9 cellular contexts compared by ENCODE assay signal in the genomic region with DNA sequence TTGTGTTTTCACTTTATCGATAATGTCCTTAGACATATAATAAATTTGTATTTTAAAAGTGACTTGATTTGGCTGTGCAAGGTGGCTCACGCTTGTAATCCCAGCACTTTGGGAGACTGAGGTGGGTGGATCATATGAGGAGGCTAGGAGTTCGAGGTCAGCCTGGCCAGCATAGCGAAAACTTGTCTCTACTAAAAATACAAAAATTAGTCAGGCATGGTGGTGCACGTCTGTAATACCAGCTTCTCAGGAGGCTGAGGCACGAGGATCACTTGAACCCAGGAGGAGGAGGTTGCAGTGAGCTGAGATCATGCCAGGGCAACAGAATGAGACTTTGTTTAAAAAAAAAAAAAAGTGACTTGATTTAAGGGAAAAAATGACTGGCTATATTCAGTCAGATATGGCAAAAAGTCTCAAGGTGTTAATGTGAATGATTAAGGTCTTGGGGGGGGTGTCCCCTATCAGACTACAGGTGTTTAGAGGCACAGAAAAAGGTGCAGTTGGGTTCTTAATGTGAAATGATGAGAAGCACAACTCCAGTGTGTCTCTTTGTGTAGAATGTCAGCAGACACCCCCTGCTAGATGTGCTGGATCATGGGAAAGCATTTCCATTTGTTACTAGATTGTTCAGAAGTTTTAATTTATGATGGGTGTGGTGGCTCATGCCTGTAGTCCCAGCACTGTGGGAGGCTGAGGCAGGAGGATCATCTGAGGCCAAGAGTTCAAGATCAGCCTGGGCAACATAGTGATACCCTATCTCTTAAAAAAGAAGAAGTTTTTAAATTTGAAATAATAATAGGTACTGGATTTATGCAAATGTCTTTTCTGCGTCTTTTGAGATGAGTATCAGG. TPM values are rescaled to one million over a fixed set of nuclear protein-coding genes. Genes with fewer than 3 reads are reported as not detected.
DNase-seq lines count a peak whose midpoint lies in the region; ATAC-seq and TF ChIP-seq lines count a peak whose summit lies in the region.
"Had no signal": no experiment of that assay in that cellular context is flagged by ENCODE, and none has a peak within 500 bp of the region (broad histone marks: within the 10 kb centered on the region; RNA-seq: fewer than 3 reads in every experiment).

No MANE protein-coding gene starts in this region.

- H3K9me3 ChIP-seq in DND-41 (ENCODE audit: insufficient read depth, low read length, severe bottlenecking) (no peaks in the 10 kb centered on the region), psoas muscle (no peaks in the 10 kb centered on the region)

- H2AFZ ChIP-seq in DND-41 (ENCODE audit: low read depth, low read length) = no peak overlapping the region

- H3K4me1 Mint-ChIP-seq in effector memory CD8-positive, alpha-beta T cell (ENCODE audit: low read depth in 2 of 2) = peaks cover 69 to 74% of the 10 kb centered on the region in 2 donors

- no peak overlapping the region for H3K4me2 ChIP-seq in DND-41 (ENCODE audit: insufficient read depth, low read length)

- CTCF ChIA-PET in RWPE1 (lab: Yijun Ruan, JAX) = no interaction called here

- H3K4me3 Mint-ChIP-seq in effector memory CD8-positive, alpha-beta T cell = peak overlapping the region; percentile 6 to 57

- intact Hi-C loops in psoas muscle (cut with DNase I) = no loop called here

- H3K4me1 ChIP-seq in DND-41 (ENCODE audit: insufficient read depth, low read length) (0 out of 2 replicates have a peak, but pooled peaks cover 3% of the 10 kb centered on the region), psoas muscle (peaks cover 41% of the 10 kb centered on the region)

- no peaks in the 10 kb centered on the region for H3K27me3 Mint-ChIP-seq in effector memory CD8-positive, alpha-beta T cell

- ATAC-seq in DND-41 (ENCODE audit: insufficient read depth, low read depth) (no peak), psoas muscle (peak; percentile 0 to 8 (median 4)), GM21367 (IDR thresholded peaks at IDR 0.05; ENCODE audit: unreplicated experiment) (no peak)
- ATAC-seq in effector memory CD8-positive, alpha-beta T cell (replicated peaks) = no peak

- 42 to 77% (median 49%) methylated on average over 7 of the region's 7 CpGs for WGBS in psoas muscle, 3 donors

- no peaks in the 10 kb centered on the region for H3K9me3 Mint-ChIP-seq in effector memory CD8-positive, alpha-beta T cell

- DNase-seq in DND-41 (peak; percentile 4), RWPE1 (ENCODE audit: low spot score) (no peak), psoas muscle (peak in 1 of 2 donors; percentile 58), NCI-H446 treated with DMSO at 0.1 percent for 48 hours (lab: John Stamatoyannopoulos, UW) (no peak), HK-2 (ENCODE audit: unreplicated experiment) (no peak), T-helper 9 cell (no peak)
- no peak for DNase-seq in effector memory CD8-positive, alpha-beta T cell

- peaks cover 91% of the 10 kb centered on the region for H3K36me3 Mint-ChIP-seq in effector memory CD8-positive, alpha-beta T cell (ENCODE audit: insufficient read depth)

- peaks cover 41% of the 10 kb centered on the region for H4K20me1 ChIP-seq in DND-41 (ENCODE audit: insufficient read depth, low read length)

- POLR2A ChIA-PET in RWPE1 (lab: Yijun Ruan, JAX; ENCODE audit: low non-redundant PET) = no interaction called here

- no peak for TF ChIP-seq CTCF in DND-41 (IDR thresholded peaks at IDR 0.05; ENCODE audit: borderline replicate concordance, extremely low read depth, low read length, poor library complexity, severe bottlenecking)
- TF ChIP-seq CTCF in RWPE1 (conservative IDR thresholded peaks at IDR 0.05; ENCODE audit: low read depth) = no peak
- TF ChIP-seq CTCF in psoas muscle (IDR thresholded peaks at IDR 0.05) = no peak

- H3K27me3 ChIP-seq in DND-41 (ENCODE audit: insufficient read depth, low read length, poor library complexity) = no peaks in the 10 kb centered on the region
- no peaks in the 10 kb centered on the region for H3K27me3 ChIP-seq in psoas muscle (ENCODE audit: insufficient read depth in 3 of 3, low read length in 2 of 3)

- H3K27ac Mint-ChIP-seq in effector memory CD8-positive, alpha-beta T cell = peak overlapping the region; percentile 80 to 86

- H3K4me3 ChIP-seq in DND-41 (ENCODE audit: low read depth in 1 of 2, low read length in 2 of 2) = no peak overlapping the region
- peak overlapping the region; percentile 86 for H3K4me3 ChIP-seq in psoas muscle
- H3K4me3 ChIP-seq: skin epidermis had no signal

- H3K27ac ChIP-seq in DND-41 (ENCODE audit: low read length) = no peak overlapping the region
- peak overlapping the region; percentile 85 for H3K27ac ChIP-seq in RWPE1
- peak overlapping the region; percentile 100 for H3K27ac ChIP-seq in psoas muscle

- peaks cover 18% of the 10 kb centered on the region for H3K79me2 ChIP-seq in DND-41 (ENCODE audit: insufficient read depth, low read length)

- H3K36me3 ChIP-seq in DND-41 (ENCODE audit: insufficient read depth, low read length) = peaks cover 9% of the 10 kb centered on the region
- H3K36me3 ChIP-seq in psoas muscle (ENCODE audit: insufficient read depth in 1 of 2, low read depth in 1 of 2) = peaks cover 3 to 98% of the 10 kb centered on the region in 2 donors

- H3K9ac ChIP-seq in DND-41 (ENCODE audit: low read depth, low read length) = no peak overlapping the region

RNA-seq across cellular contexts. Expression of a gene that starts 17.0 kb away (rescaled TPM):
- 1,000 to 10,000 TPM in 1 of 4 donors, 100 to 1,000 TPM in 3; 517 to 1,759 (median 646) TPM for total RNA-seq in psoas muscle
- 100 to 1,000 TPM; 474 to 758 (median 716) TPM for polyA plus RNA-seq in psoas muscle

RNA-seq across cellular contexts. Expression of a gene that starts 53.1 kb away (rescaled TPM):
- total RNA-seq in psoas muscle = 10 to 100 TPM in 3 of 4 donors, 1 to 10 TPM in 1; 7.4 to 27.7 (median 13.9) TPM
- polyA plus RNA-seq in psoas muscle = 10 to 100 TPM; 10.6 to 20.8 (median 12.9) TPM

RNA-seq across cellular contexts. Expression of a gene that starts 57.1 kb away (rescaled TPM):
- total RNA-seq in psoas muscle = 1 to 10 TPM; 5.7 to 8.8 (median 7.2) TPM
- polyA plus RNA-seq in psoas muscle = 10 to 100 TPM in 1 of 3 donors, 1 to 10 TPM in 2; 3.7 to 18.5 (median 6.1) TPM

RNA-seq across cellular contexts. Expression of a gene that starts 59.3 kb away (rescaled TPM):
- over 10,000 TPM in 1 of 4 donors, 1,000 to 10,000 TPM in 3; 3,071 to 11,376 (median 4,986) TPM for total RNA-seq in psoas muscle
- polyA plus RNA-seq in psoas muscle = 100 to 1,000 TPM; 102 to 846 (median 299) TPM

Comparison
In these comparisons a context has a peak if more than half of its experiments do, and no peak if none do; other contexts are left out.
1. ATAC-seq: peak in psoas muscle (4 of 4); none in DND-41 (single experiment), effector memory CD8-positive, alpha-beta T cell (single experiment) and GM21367 (single experiment).